In genomic region chr16:526181-527014, GRCh38 we compare ENCODE assay signal across 7 cellular contexts. TPM values are rescaled to one million over a fixed set of nuclear protein-coding genes. Genes with fewer than 3 reads are reported as not detected.
DNase-seq lines count a peak whose midpoint lies in the region; ATAC-seq and TF ChIP-seq lines count a peak whose summit lies in the region.

No MANE protein-coding gene starts in this region.

- H3K27me3 Mint-ChIP-seq in activated naive CD8-positive, alpha-beta T cell treated with anti-CD3 and anti-CD28 coated beads for 36 hours, result no peaks in the 10 kb centered on the region

- peak overlapping the region; percentile 86 for H3K4me3 Mint-ChIP-seq in activated naive CD8-positive, alpha-beta T cell treated with anti-CD3 and anti-CD28 coated beads for 36 hours

- ATAC-seq in sciatic nerve (peak; percentile 5), HG03457 (IDR thresholded peaks at IDR 0.05; ENCODE audit: unreplicated experiment) (no peak), GM21825 (IDR thresholded peaks at IDR 0.05; ENCODE audit: unreplicated experiment) (no peak)

- peak overlapping the region; percentile 97 for H3K27ac Mint-ChIP-seq in activated naive CD8-positive, alpha-beta T cell treated with anti-CD3 and anti-CD28 coated beads for 36 hours

- peaks cover 11% of the 10 kb centered on the region for H3K36me3 Mint-ChIP-seq in activated naive CD8-positive, alpha-beta T cell treated with anti-CD3 and anti-CD28 coated beads for 36 hours

- H3K9me3 Mint-ChIP-seq in activated naive CD8-positive, alpha-beta T cell treated with anti-CD3 and anti-CD28 coated beads for 36 hours, result no peaks in the 10 kb centered on the region

- no peaks in the 10 kb centered on the region for H3K36me3 ChIP-seq in right atrium auricular region

- peak overlapping the region; percentile 96 to 98 for H3K27ac ChIP-seq in right atrium auricular region

- peak overlapping the region; percentile 67 for H3K4me3 ChIP-seq in GM08714 (ENCODE audit: low read length)
- peak overlapping the region; percentile 60 to 79 for H3K4me3 ChIP-seq in right atrium auricular region

- peaks cover 29% of the 10 kb centered on the region for H3K4me1 Mint-ChIP-seq in activated naive CD8-positive, alpha-beta T cell treated with anti-CD3 and anti-CD28 coated beads for 36 hours

- H3K9me3 ChIP-seq in right atrium auricular region, result no peaks in the 10 kb centered on the region

- intact Hi-C loops in sciatic nerve (cut with DNase I), result no loop called here

- TF ChIP-seq CTCF in right atrium auricular region (IDR thresholded peaks at IDR 0.05), result no peak

- DNase-seq in LHCN-M2 (ENCODE audit: low read depth) (peak; percentile 54), right atrium auricular region (ENCODE audit: low spot score) (peak; percentile 70), sciatic nerve (ENCODE audit: low spot score) (no peak)
- DNase-seq in activated naive CD8-positive, alpha-beta T cell treated with anti-CD3 and anti-CD28 coated beads for 36 hours, result peak; percentile 41

- peaks cover 0 to 46% of the 10 kb centered on the region in 2 donors for H3K4me1 ChIP-seq in right atrium auricular region

- no peaks in the 10 kb centered on the region for H3K27me3 ChIP-seq in right atrium auricular region

RNA-seq across cellular contexts. Expression of gene CAPN15, which starts 1.1 kb away (rescaled TPM):
- total RNA-seq in LHCN-M2 (2014; rRNA removed), result 66.5 and 71.1 TPM in 2 replicates
- 19.5 TPM for polyA plus RNA-seq in LHCN-M2 (2012)
- total RNA-seq in activated naive CD8-positive, alpha-beta T cell treated with anti-CD3 and anti-CD28 coated beads for 36 hours, result 10 to 100 TPM; 86.4 to 91.3 TPM
- 10 to 100 TPM; 18.5 to 28.1 TPM for total RNA-seq in right atrium auricular region
- 35.2 TPM for total RNA-seq in sciatic nerve

RNA-seq across cellular contexts. Expression of gene PRR35, which starts 33.8 kb away (rescaled TPM):
- total RNA-seq in LHCN-M2 (2014; rRNA removed) (0.06 TPM in 1 of 2 replicates, not detected in the other), right atrium auricular region (not detected), sciatic nerve (not detected)
- 0.02 TPM for polyA plus RNA-seq in LHCN-M2 (2012)
- not detected for total RNA-seq in activated naive CD8-positive, alpha-beta T cell treated with anti-CD3 and anti-CD28 coated beads for 36 hours

RNA-seq across cellular contexts. Expression of gene NHLRC4, which starts 40.4 kb away (rescaled TPM):
- total RNA-seq in LHCN-M2 (2014; rRNA removed), result 0.11 TPM in 1 of 2 replicates, not detected in the other
- polyA plus RNA-seq in LHCN-M2 (2012), result not detected
- total RNA-seq in activated naive CD8-positive, alpha-beta T cell treated with anti-CD3 and anti-CD28 coated beads for 36 hours, result under 1 TPM; 0.54 to 0.76 TPM
- total RNA-seq in right atrium auricular region, result under 1 TPM; 0.43 to 0.74 TPM
- total RNA-seq in sciatic nerve, result 1.2 TPM

RNA-seq across cellular contexts. Expression of gene PIGQ, which starts 43.4 kb away (rescaled TPM):
- total RNA-seq in LHCN-M2 (2014; rRNA removed) (46.7 and 51.4 TPM in 2 replicates), right atrium auricular region (10 to 100 TPM; 20.8 to 21.0 TPM), sciatic nerve (46.6 TPM)
- polyA plus RNA-seq in LHCN-M2 (2012), result 20.0 TPM
- 10 to 100 TPM; 28.8 to 29.1 TPM for total RNA-seq in activated naive CD8-positive, alpha-beta T cell treated with anti-CD3 and anti-CD28 coated beads for 36 hours
